10 cellular contexts compared by ENCODE assay signal in genomic region chr9:107286057-107286456, GRCh38.
DNase-seq lines count a peak whose midpoint lies in the region; ATAC-seq and TF ChIP-seq lines count a peak whose summit lies in the region.
"Had no signal": no experiment of that assay in that cellular context is flagged by ENCODE, and none has a peak within 500 bp of the region (broad histone marks: within the 10 kb centered on the region; RNA-seq: fewer than 3 reads in every experiment).

No MANE protein-coding gene starts in this region.

- H3K9ac ChIP-seq in MM.1S (ENCODE audit: low read length): no peak overlapping the region

- H3F3A ChIP-seq in DOHH2 (ENCODE audit: control insufficient read depth, insufficient read depth) (no peaks in the 10 kb centered on the region), MM.1S (ENCODE audit: insufficient read depth, low read length) (peaks cover 16% of the 10 kb centered on the region)

- peaks cover 17% of the 10 kb centered on the region for H3K36me3 Mint-ChIP-seq in dendritic cell treated with granulocyte-macrophage colony-stimulating factor and Interleukin-4, amounts not matched to agents 40 ng/mL and 50 ng/mL, for 4 days (ENCODE audit: low read depth)
- peaks cover 13% of the 10 kb centered on the region for H3K36me3 Mint-ChIP-seq in nephron (ENCODE audit: low read depth)

- H3K4me1 Mint-ChIP-seq in dendritic cell treated with granulocyte-macrophage colony-stimulating factor and Interleukin-4, amounts not matched to agents 40 ng/mL and 50 ng/mL, for 4 days (ENCODE audit: low read depth): peaks cover 52% of the 10 kb centered on the region
- peaks cover 48% of the 10 kb centered on the region for H3K4me1 Mint-ChIP-seq in nephron

- H3K36me3 ChIP-seq in DOHH2 (ENCODE audit: control insufficient read depth, low read length): peaks cover 53% of the 10 kb centered on the region
- H3K36me3 ChIP-seq in MM.1S (replicated peaks; ENCODE audit: insufficient read depth, low read length): no peaks in the 10 kb centered on the region

- DNase-seq in MM.1S (no peak), GDM1 (lab: John Stamatoyannopoulos, UW) (no peak), globus pallidus (ENCODE audit: low spot score) (no peak), CD1c-positive myeloid dendritic cell (ENCODE audit: extremely low spot score) (no peak)
- DNase-seq: effector memory CD4-positive, alpha-beta T cell; HCEC 1CT had no signal

- H3K9me3 Mint-ChIP-seq in dendritic cell treated with granulocyte-macrophage colony-stimulating factor and Interleukin-4, amounts not matched to agents 40 ng/mL and 50 ng/mL, for 4 days: no peaks in the 10 kb centered on the region
- H3K9me3 Mint-ChIP-seq in nephron: no peaks in the 10 kb centered on the region

- H3K79me2 ChIP-seq in DOHH2 (ENCODE audit: control insufficient read depth, low read length): peaks cover 84% of the 10 kb centered on the region
- peaks cover 80% of the 10 kb centered on the region for H3K79me2 ChIP-seq in MM.1S (ENCODE audit: low read length)

- TF ChIP-seq CTCF in DOHH2 (IDR thresholded peaks at IDR 0.05; ENCODE audit: low read depth, low read length, poor library complexity, severe bottlenecking) (no peak), MM.1S (IDR thresholded peaks at IDR 0.05; ENCODE audit: low read length) (no peak), nephron (IDR thresholded peaks at IDR 0.05; ENCODE audit: unreplicated experiment in 3 of 3) (no peak)

- peak overlapping the region; percentile 86 for H3K4me3 ChIP-seq in DOHH2 (ENCODE audit: low read length)
- 0 out of 2 replicates have a peak overlapping the region, but pooled peaks have one; percentile 93 for H3K4me3 ChIP-seq in MM.1S (ENCODE audit: low read length)

- H3K27ac ChIP-seq in DOHH2 (ENCODE audit: low read depth, low read length) (no peak overlapping the region), MM.1S (ENCODE audit: low read length) (no peak overlapping the region)

- H3K4me2 ChIP-seq in DOHH2 (ENCODE audit: low read length): peak overlapping the region; percentile 89
- H3K4me2 ChIP-seq in MM.1S (ENCODE audit: low read depth, low read length): peak overlapping the region; percentile 94; the same call in 1 of the 2 replicates

- H3K9me3 ChIP-seq in DOHH2 (ENCODE audit: control insufficient read depth, insufficient read depth, low read length) (no peaks in the 10 kb centered on the region), MM.1S (replicated peaks; ENCODE audit: insufficient read depth, low read length) (no peaks in the 10 kb centered on the region)

- H3K4me3 Mint-ChIP-seq in dendritic cell treated with granulocyte-macrophage colony-stimulating factor and Interleukin-4, amounts not matched to agents 40 ng/mL and 50 ng/mL, for 4 days: peak overlapping the region; percentile 73
- peak overlapping the region; percentile 96 to 99 (median 99) for H3K4me3 Mint-ChIP-seq in nephron

- H3K4me1 ChIP-seq in DOHH2 (ENCODE audit: control insufficient read depth, low read length) (peaks cover 64% of the 10 kb centered on the region), MM.1S (ENCODE audit: low read length) (peaks cover 16% of the 10 kb centered on the region)

- H4K20me1 ChIP-seq in DOHH2 (ENCODE audit: control insufficient read depth, insufficient read depth, low read depth, low read length) (peaks cover 63% of the 10 kb centered on the region), MM.1S (ENCODE audit: insufficient read depth, low read length) (peaks cover 61% of the 10 kb centered on the region)

- no peak overlapping the region for H2AFZ ChIP-seq in MM.1S (ENCODE audit: low read length)

- intact Hi-C loops in dendritic cell treated with granulocyte-macrophage colony-stimulating factor and Interleukin-4, amounts not matched to agents 40 ng/mL and 50 ng/mL, for 4 days (cut with micrococcal nuclease): no loop called here

- H3K9me2 ChIP-seq in DOHH2 (replicated peaks; ENCODE audit: control insufficient read depth, low read length): no peaks in the 10 kb centered on the region
- no peaks in the 10 kb centered on the region for H3K9me2 ChIP-seq in MM.1S (replicated peaks; ENCODE audit: insufficient read depth, low read length)

- no peaks in the 10 kb centered on the region for H3K27me3 Mint-ChIP-seq in dendritic cell treated with granulocyte-macrophage colony-stimulating factor and Interleukin-4, amounts not matched to agents 40 ng/mL and 50 ng/mL, for 4 days
- no peaks in the 10 kb centered on the region for H3K27me3 Mint-ChIP-seq in nephron (ENCODE audit: low read depth)

- ATAC-seq in HG02798 (IDR thresholded peaks at IDR 0.05; ENCODE audit: poor library complexity, unreplicated experiment): no peak

- H3K27ac Mint-ChIP-seq in dendritic cell treated with granulocyte-macrophage colony-stimulating factor and Interleukin-4, amounts not matched to agents 40 ng/mL and 50 ng/mL, for 4 days: peak overlapping the region; percentile 67
- peak overlapping the region; percentile 92 to 98 (median 93) for H3K27ac Mint-ChIP-seq in nephron

- H3K27me3 ChIP-seq in DOHH2 (ENCODE audit: control insufficient read depth, low read length) (no peaks in the 10 kb centered on the region), MM.1S (replicated peaks; ENCODE audit: insufficient read depth, low read length) (no peaks in the 10 kb centered on the region)
